ENCODE assay signal across 23 cellular contexts in the genomic region with DNA sequence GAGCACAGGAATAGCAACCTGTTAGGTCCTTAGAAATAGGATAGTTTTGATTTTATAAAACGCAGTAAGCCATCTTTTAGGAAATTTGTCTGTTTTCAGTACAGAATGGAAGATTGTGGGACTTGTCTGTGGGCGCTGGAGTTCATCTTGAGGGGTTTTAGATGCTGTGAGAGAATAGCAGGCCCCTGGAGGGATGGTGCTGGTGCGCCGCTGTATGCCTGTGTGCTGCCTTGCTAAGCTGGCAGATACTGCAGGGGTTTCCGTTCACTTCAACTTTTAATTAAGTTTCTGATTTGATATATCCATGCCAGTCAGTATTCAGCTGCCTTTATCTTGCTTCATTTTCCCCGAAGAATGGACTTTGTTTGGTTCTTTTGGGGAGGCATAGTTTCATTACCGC. TPM values are rescaled to one million over a fixed set of nuclear protein-coding genes. Genes with fewer than 3 reads are reported as not detected.
"Had no signal": no experiment of that assay in that cellular context is flagged by ENCODE, and none has a peak within 500 bp of the region (broad histone marks: within the 10 kb centered on the region; RNA-seq: fewer than 3 reads in every experiment).

No MANE protein-coding gene starts in this region.

- ATAC-seq: gastrocnemius medialis, heart right ventricle, left cardiac atrium, left lung, left ventricle myocardium superior, lower lobe of right lung had no signal

- H3K27ac Mint-ChIP-seq: immature natural killer cell, memory B cell had no signal

- H3K4me3 ChIP-seq: coronary artery, esophagus squamous epithelium, gastrocnemius medialis, heart right ventricle, left lung, lower lobe of right lung had no signal

- H3K27me3 ChIP-seq: gastrocnemius medialis had no signal

- H3K36me3 ChIP-seq: esophagus squamous epithelium, gastrocnemius medialis, heart right ventricle, left lung, lower lobe of right lung had no signal

- H3K27ac ChIP-seq: coronary artery, dorsolateral prefrontal cortex, esophagus squamous epithelium, gastrocnemius medialis, heart right ventricle, left lung, lower lobe of right lung had no signal

- H3K9me3 Mint-ChIP-seq: immature natural killer cell, memory B cell had no signal

- H3K4me1 ChIP-seq: lower lobe of right lung had no signal

- DNase-seq: dermis blood vessel endothelial cell; dorsolateral prefrontal cortex; effector CD4-positive, alpha-beta T cell; effector memory CD4-positive, alpha-beta T cell; esophagus squamous epithelium; foreskin fibroblast; foreskin melanocyte; gastrocnemius medialis; glutamatergic neuron; heart right ventricle; hippocampal formation; immature natural killer cell; left cardiac atrium; left lung; left ventricle myocardium superior; lower lobe of right lung; mammary epithelial cell; mesendoderm; midbrain had no signal

- H3K4me3 Mint-ChIP-seq: immature natural killer cell, memory B cell had no signal

- H3K9me3 ChIP-seq: esophagus squamous epithelium, gastrocnemius medialis, heart right ventricle, left lung, lower lobe of right lung had no signal

RNA-seq across cellular contexts. Expression of a gene that starts 4.2 kb away (rescaled TPM):
- total RNA-seq: endothelial cell of umbilical vein, glomerular endothelial cell had no signal
- polyA plus RNA-seq: endothelial cell of umbilical vein had no signal
